In the genomic region with DNA sequence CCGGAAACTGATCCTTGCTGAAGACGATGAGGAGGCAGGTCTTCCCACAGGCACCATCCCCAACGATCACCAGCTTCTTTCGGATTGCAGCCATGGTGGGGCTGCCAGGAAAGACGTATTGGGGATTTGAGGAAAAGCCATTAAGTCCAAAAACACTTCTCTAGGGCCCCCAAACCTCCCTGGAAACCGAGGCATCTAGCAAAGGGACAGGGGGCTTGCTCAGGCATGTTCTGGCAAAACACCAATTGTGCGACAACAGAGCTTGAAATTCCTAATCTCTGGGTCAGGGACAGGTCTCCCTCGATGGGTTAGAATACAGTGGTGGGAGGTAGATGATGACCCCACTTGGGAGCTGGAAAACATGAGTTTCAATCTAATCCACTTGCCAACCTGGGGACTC, we compare ENCODE assay signal across 12 cellular contexts. TPM values are rescaled to one million over a fixed set of nuclear protein-coding genes. Genes with fewer than 3 reads are reported as not detected.
DNase-seq lines count a peak whose midpoint lies in the region; ATAC-seq and TF ChIP-seq lines count a peak whose summit lies in the region.
"Had no signal": no experiment of that assay in that cellular context is flagged by ENCODE, and none has a peak within 500 bp of the region (broad histone marks: within the 10 kb centered on the region; RNA-seq: fewer than 3 reads in every experiment).

No MANE protein-coding gene starts in this region.

- H3K27ac Mint-ChIP-seq in progenitor cell of endocrine pancreas: peak overlapping the region; percentile 84
- no peak overlapping the region for H3K27ac Mint-ChIP-seq in CD4-positive, alpha-beta T cell

- no peak for DNase-seq in epithelial cell of esophagus (ENCODE audit: low read depth)
- DNase-seq in progenitor cell of endocrine pancreas (ENCODE audit: low spot score, unreplicated experiment): no peak
- no peak for DNase-seq in C1 segment of cervical spinal cord (lab: John Stamatoyannopoulos, UW)
- no peak for DNase-seq in CD4-positive, alpha-beta T cell
- DNase-seq: activated B cell treated with CpG ODN at 0.5 μM for 24 hours; COR-L47; effector CD8-positive, alpha-beta T cell; NCI-H146 had no signal

- H3K4me3 Mint-ChIP-seq in progenitor cell of endocrine pancreas (ENCODE audit: low read depth): peak overlapping the region; percentile 67
- H3K4me3 Mint-ChIP-seq in CD4-positive, alpha-beta T cell: no peak overlapping the region
- H3K4me3 Mint-ChIP-seq: activated B cell treated with CpG ODN at 0.5 μM for 24 hours had no signal

- H3K4me2 ChIP-seq in BLaER1 (peak overlapping the region; percentile 97), KMS-11 (peak overlapping the region; percentile 92; the same call in 1 of the 2 replicates)

- H4K20me1 ChIP-seq in BLaER1 (no peaks in the 10 kb centered on the region), KMS-11 (ENCODE audit: insufficient read depth) (no peaks in the 10 kb centered on the region)

- no peak for ATAC-seq in GM19452 (IDR thresholded peaks at IDR 0.05; ENCODE audit: unreplicated experiment)
- no peak for ATAC-seq in HG03469 (IDR thresholded peaks at IDR 0.05; ENCODE audit: unreplicated experiment)
- ATAC-seq in CD4-positive, alpha-beta T cell (ENCODE audit: poor library complexity): no peak

- peaks cover 18% of the 10 kb centered on the region for H3K36me3 Mint-ChIP-seq in progenitor cell of endocrine pancreas (ENCODE audit: insufficient read depth)
- H3K36me3 Mint-ChIP-seq in CD4-positive, alpha-beta T cell (ENCODE audit: low read depth): peaks cover 23% of the 10 kb centered on the region

- H3K4me1 Mint-ChIP-seq in progenitor cell of endocrine pancreas (ENCODE audit: low read depth): peaks cover 42% of the 10 kb centered on the region
- peaks cover 72% of the 10 kb centered on the region for H3K4me1 Mint-ChIP-seq in CD4-positive, alpha-beta T cell (ENCODE audit: low read depth)

- H3K27me3 ChIP-seq in BLaER1: no peaks in the 10 kb centered on the region
- H3K27me3 ChIP-seq in KMS-11 (ENCODE audit: insufficient read depth, low read depth): no peaks in the 10 kb centered on the region
- H3K27me3 ChIP-seq in CD4-positive, alpha-beta T cell (ENCODE audit: control insufficient read depth, insufficient read depth, low read length): no peaks in the 10 kb centered on the region

- CTCF ChIA-PET in CD4-positive, alpha-beta T cell (lab: Charles Lee): interaction anchor here (1.1 to 1.8 kb wide), 3 partner anchors 12 to 202 kb away, joined by 3 to 6 read pairs (median 4); partner anchors contain the start of gene PPM1J

- H3K9me3 ChIP-seq in BLaER1: no peaks in the 10 kb centered on the region
- no peaks in the 10 kb centered on the region for H3K9me3 ChIP-seq in CD4-positive, alpha-beta T cell (ENCODE audit: control insufficient read depth, low read length)

- H3K9ac ChIP-seq in BLaER1 (0 out of 2 replicates have a peak overlapping the region, but pooled peaks have one; percentile 90), KMS-11 (no peak overlapping the region)

- H2AFZ ChIP-seq in KMS-11 (ENCODE audit: low read depth): no peak overlapping the region

- peaks cover 13% of the 10 kb centered on the region for H3K27me3 Mint-ChIP-seq in progenitor cell of endocrine pancreas
- H3K27me3 Mint-ChIP-seq in CD4-positive, alpha-beta T cell: no peaks in the 10 kb centered on the region
- H3K27me3 Mint-ChIP-seq: activated B cell treated with CpG ODN at 0.5 μM for 24 hours had no signal

- H3K4me1 ChIP-seq in BLaER1: peaks cover 85% of the 10 kb centered on the region
- H3K4me1 ChIP-seq in KMS-11 (ENCODE audit: low read depth, poor library complexity, severe bottlenecking): peaks cover 46% of the 10 kb centered on the region

- TF ChIP-seq CTCF in KMS-11 (conservative IDR thresholded peaks at IDR 0.05; ENCODE audit: low read depth, low read length) (no peak), epithelial cell of esophagus (IDR thresholded peaks at IDR 0.05; ENCODE audit: insufficient read depth, low read depth, low read length, missing control alignments) (no peak), progenitor cell of endocrine pancreas (IDR thresholded peaks at IDR 0.05; ENCODE audit: unreplicated experiment) (no peak)
- no peak for TF ChIP-seq CTCF in CD4-positive, alpha-beta T cell (IDR thresholded peaks at IDR 0.05)

- peaks cover 17% of the 10 kb centered on the region for H3K79me2 ChIP-seq in KMS-11 (ENCODE audit: insufficient read depth, low read depth)

- intact Hi-C loops in CD4-positive, alpha-beta T cell (cut with DNase I, micrococcal nuclease): no loop called here

- H3K36me3 ChIP-seq in BLaER1 (peaks cover 20% of the 10 kb centered on the region), KMS-11 (ENCODE audit: insufficient read depth) (no peaks in the 10 kb centered on the region)

- H3K4me3 ChIP-seq in BLaER1: no peak overlapping the region
- H3K4me3 ChIP-seq in KMS-11 (IDR thresholded peaks at IDR 0.05; ENCODE audit: insufficient read depth, low read depth, low read length): no peak overlapping the region
- peak overlapping the region; percentile 78 for H3K4me3 ChIP-seq in epithelial cell of esophagus (ENCODE audit: low read length)

- POLR2A ChIA-PET in CD4-positive, alpha-beta T cell (lab: Charles Lee): interaction anchor here (1.0 to 4.4 kb wide), 4 partner anchors 8 to 85 kb away, joined by 3 to 46 read pairs (median 24); partner anchors contain the start of genes CAPZA1, MOV10, PPM1J and ST7L

- no peaks in the 10 kb centered on the region for H3K9me3 Mint-ChIP-seq in progenitor cell of endocrine pancreas (ENCODE audit: low read depth)
- H3K9me3 Mint-ChIP-seq in CD4-positive, alpha-beta T cell: no peaks in the 10 kb centered on the region
- H3K9me3 Mint-ChIP-seq: activated B cell treated with CpG ODN at 0.5 μM for 24 hours had no signal

- H3K27ac ChIP-seq in BLaER1: peak overlapping the region; percentile 93
- no peak overlapping the region for H3K27ac ChIP-seq in KMS-11
- H3K27ac ChIP-seq in CD4-positive, alpha-beta T cell (ENCODE audit: low read depth, low read length): no peak overlapping the region

RNA-seq across cellular contexts. Expression of gene RHOC, which starts 3.2 kb away (rescaled TPM):
- total RNA-seq in progenitor cell of endocrine pancreas: 87.3 and 97.3 TPM in 2 replicates
- 10 to 100 TPM; 11.9 to 12.7 TPM for total RNA-seq in CD4-positive, alpha-beta T cell

RNA-seq across cellular contexts. Expression of gene PPM1J, which starts 11.4 kb away (rescaled TPM):
- total RNA-seq in progenitor cell of endocrine pancreas: 0.43 and 0.71 TPM in 2 replicates
- total RNA-seq in CD4-positive, alpha-beta T cell: under 1 TPM; 0.39 to 0.49 TPM

RNA-seq across cellular contexts. Expression of gene MOV10, which starts 29.2 kb away (rescaled TPM):
- total RNA-seq in progenitor cell of endocrine pancreas: 128 and 137 TPM in 2 replicates
- total RNA-seq in CD4-positive, alpha-beta T cell: 10 to 100 TPM; 80.6 to 89.3 TPM
